1 cellular context compared by ENCODE assay signal in the genomic region with DNA sequence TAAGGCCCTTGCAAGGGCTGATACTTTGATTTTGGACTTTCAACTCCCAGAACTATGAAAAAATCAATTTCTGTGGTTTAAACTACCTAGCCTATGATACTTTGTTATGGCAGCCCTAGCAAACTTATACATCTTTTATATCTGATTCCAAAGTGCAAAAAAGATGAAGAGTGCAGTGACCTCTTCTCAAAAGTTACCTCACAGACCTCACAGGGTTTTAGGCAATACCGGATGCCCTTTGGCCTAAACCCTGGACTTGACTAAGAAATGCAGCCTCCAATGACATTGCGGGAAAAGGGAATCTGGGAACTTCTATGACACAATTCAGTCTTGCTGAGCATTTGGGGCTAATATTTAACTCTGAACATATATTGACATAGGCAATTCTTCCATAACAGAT.
A peak's percentile ranks its signal among the peaks of the same experiment; 100 is the strongest.
TF ChIP-seq lines count a peak whose summit lies in the region.

No MANE protein-coding gene starts in this region.

TF ChIP-seq in liver, 16 proteins besides CTCF, POLR2A, EP300 and RAD21 (continued from another document):
- TF ChIP-seq NR2F2 (IDR thresholded peaks at IDR 0.05) (peak; percentile 84), YY1 (IDR thresholded peaks at IDR 0.05) (peak; percentile 93), HNF4A (conservative IDR thresholded peaks at IDR 0.05) (peak; percentile 100), HNF4G (IDR thresholded peaks at IDR 0.05) (peak; percentile 98), RXRA (IDR thresholded peaks at IDR 0.05) (peak; percentile 99), FOXA2 (IDR thresholded peaks at IDR 0.05) (peak; percentile 88), EGR1 (IDR thresholded peaks at IDR 0.05; ENCODE audit: low read depth in 2 of 2) (peak in 1 of 2 donors; percentile 87)
